Comparison of ENCODE assay signal across 8 cellular contexts in the genomic region with DNA sequence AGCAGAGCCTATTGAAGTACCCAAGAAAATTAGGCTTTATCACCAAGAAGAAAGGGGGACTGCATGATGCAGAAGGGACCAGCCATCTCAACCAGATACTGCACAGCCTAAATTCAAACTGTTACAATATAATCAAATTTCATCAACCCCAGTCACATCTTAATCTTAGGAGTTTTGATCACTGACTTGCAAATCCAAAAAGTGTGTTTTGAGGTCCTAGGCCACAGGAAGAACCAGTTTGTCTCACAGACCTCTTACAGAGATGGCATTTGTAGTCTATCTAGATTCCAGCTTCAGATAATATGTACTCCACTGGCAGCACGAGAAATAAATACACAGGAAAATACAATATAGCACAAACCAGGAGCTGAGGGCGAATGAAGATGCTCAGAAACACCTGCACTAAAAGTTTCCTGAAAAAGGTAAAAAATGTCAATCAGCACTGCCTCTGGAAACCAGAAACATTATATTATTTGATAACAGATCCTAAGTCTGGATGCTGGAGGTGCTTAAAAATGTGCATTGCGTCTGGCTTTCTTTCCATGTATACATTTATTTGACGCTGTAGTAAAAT. TPM values are rescaled to one million over a fixed set of nuclear protein-coding genes. Genes with fewer than 3 reads are reported as not detected.
A peak's percentile ranks its signal among the peaks of the same experiment; 100 is the strongest.
DNase-seq lines count a peak whose midpoint lies in the region; ATAC-seq and TF ChIP-seq lines count a peak whose summit lies in the region.

No MANE protein-coding gene starts in this region.

- TF ChIP-seq CTCF in astrocyte of the cerebellum (IDR thresholded peaks at IDR 0.05; ENCODE audit: low read depth, low read length, missing control alignments): no peak

- WGBS in right cardiac atrium: 35% methylated on average over 4 of the region's 4 CpGs
- WGBS in aorta, 2 donors: 15 to 20% methylated on average over 4 of the region's 4 CpGs

- no peak overlapping the region for H3K27ac ChIP-seq in right cardiac atrium (ENCODE audit: low read length)
- H3K27ac ChIP-seq in mucosa of rectum (ENCODE audit: low read depth in 2 of 2, low read length in 2 of 2): peak overlapping the region; percentile 21 to 92
- no peak overlapping the region for H3K27ac ChIP-seq in aorta (ENCODE audit: low read depth in 1 of 2, low read length in 2 of 2)

- H3K9ac ChIP-seq in mucosa of rectum (ENCODE audit: low read depth in 1 of 2, low read length in 2 of 2): peak overlapping the region; percentile 38 to 92

- H3K4me3 ChIP-seq in right cardiac atrium (ENCODE audit: low read length) (peak overlapping the region; percentile 97), astrocyte of the cerebellum (ENCODE audit: low read depth, low read length) (peak overlapping the region; percentile 60), mucosa of rectum (ENCODE audit: low read length in 2 of 2) (peak overlapping the region; percentile 89 to 92), aorta (ENCODE audit: low read length in 2 of 2) (peak overlapping the region; percentile 74 to 83)

- intact Hi-C loops in right cardiac atrium (cut with DNase I): no loop called here
- intact Hi-C loops in Right ventricle myocardium superior (cut with DNase I): no loop called here
- intact Hi-C loops in aorta (cut with DNase I): no loop called here

- H3K27me3 ChIP-seq in right cardiac atrium (ENCODE audit: control insufficient read depth, insufficient read depth) (no peaks in the 10 kb centered on the region), mucosa of rectum (ENCODE audit: control insufficient read depth in 2 of 2, insufficient read depth in 2 of 2, low read length in 2 of 2) (no peaks in the 10 kb centered on the region), aorta (ENCODE audit: control insufficient read depth in 1 of 2, insufficient read depth in 2 of 2, low read length in 1 of 2) (no peaks in the 10 kb centered on the region)

- H3K9me3 ChIP-seq in right cardiac atrium (ENCODE audit: control insufficient read depth, low read length) (no peaks in the 10 kb centered on the region), mucosa of rectum (ENCODE audit: control insufficient read depth in 2 of 2, low read length in 2 of 2) (no peaks in the 10 kb centered on the region), aorta (ENCODE audit: control insufficient read depth, low read length) (no peaks in the 10 kb centered on the region)

- DNase-seq in right cardiac atrium (no peak), Right ventricle myocardium superior (no peak), astrocyte of the cerebellum (ENCODE audit: low read depth) (no peak), aorta (no peak), cerebellar nuclear complex (lab: John Stamatoyannopoulos, UW) (no peak), SIG-M5 treated with dmso at 0.1 percent for 504 hours (lab: John Stamatoyannopoulos, UW; ENCODE audit: unreplicated experiment) (no peak), SIG-M5 (lab: John Stamatoyannopoulos, UW) (no peak)

- H3K36me3 ChIP-seq in mucosa of rectum (ENCODE audit: control insufficient read depth in 2 of 2, insufficient read depth in 2 of 2, low read length in 2 of 2) (peaks cover 0 to 4% of the 10 kb centered on the region in 2 donors), aorta (ENCODE audit: control insufficient read depth in 1 of 2, insufficient read depth in 2 of 2, low read length in 1 of 2) (no peaks in the 10 kb centered on the region)

- in situ Hi-C loops in astrocyte of the cerebellum (cut with HindIII; ENCODE audit: low sequenced_read_pairs): no loop called here

- ATAC-seq in right cardiac atrium (no peak), Right ventricle myocardium superior (ENCODE audit: poor library complexity) (no peak), aorta (ENCODE audit: low FRiP score) (no peak)

- H3K4me1 ChIP-seq in right cardiac atrium (ENCODE audit: control insufficient read depth, insufficient read depth, low read length) (peaks cover 2% of the 10 kb centered on the region), mucosa of rectum (ENCODE audit: control insufficient read depth in 2 of 2, insufficient read depth in 2 of 2, low read length in 2 of 2) (peaks cover 0 to 2% of the 10 kb centered on the region in 2 donors), aorta (ENCODE audit: control insufficient read depth in 1 of 2, insufficient read depth in 2 of 2, low read length in 2 of 2) (no peaks in the 10 kb centered on the region)

RNA-seq across cellular contexts. Expression of gene BTN3A3, which starts 0.7 kb away (rescaled TPM):
- total RNA-seq in right cardiac atrium (10 to 100 TPM in 2 of 4 donors, 1 to 10 TPM in 2; 6.1 to 13.6 (median 9.1) TPM), Right ventricle myocardium superior (9.1 TPM), aorta (10 to 100 TPM; 12.8 to 45.1 TPM)
- polyA plus RNA-seq in right cardiac atrium (6.1 TPM), aorta (1 to 10 TPM; 3.1 to 9.7 TPM)

RNA-seq across cellular contexts. Expression of gene BTN2A1, which starts 18.1 kb away (rescaled TPM):
- total RNA-seq in right cardiac atrium: 10 to 100 TPM; 17.1 to 26.3 (median 21.1) TPM
- 10.9 TPM for polyA plus RNA-seq in right cardiac atrium
- total RNA-seq in Right ventricle myocardium superior: 12.5 TPM
- 10 to 100 TPM; 37.6 to 41.6 TPM for total RNA-seq in aorta
- 10 to 100 TPM; 14.1 to 40.4 TPM for polyA plus RNA-seq in aorta

RNA-seq across cellular contexts. Expression of gene BTN3A1, which starts 37.6 kb away (rescaled TPM):
- 10 to 100 TPM in 3 of 4 donors, 1 to 10 TPM in 1; 6.8 to 11.2 (median 10.7) TPM for total RNA-seq in right cardiac atrium
- 4.4 TPM for polyA plus RNA-seq in right cardiac atrium
- 9.0 TPM for total RNA-seq in Right ventricle myocardium superior
- 10 to 100 TPM; 12.0 to 40.7 TPM for total RNA-seq in aorta
- polyA plus RNA-seq in aorta: 10 to 100 TPM in 1 of 2 donors, 1 to 10 TPM in 1; 3.5 to 11.8 TPM

RNA-seq across cellular contexts. Expression of gene BTN2A2, which starts 56.7 kb away (rescaled TPM):
- total RNA-seq in right cardiac atrium (10 to 100 TPM in 1 of 4 donors, 1 to 10 TPM in 3; 5.5 to 10.3 (median 7.8) TPM), Right ventricle myocardium superior (4.9 TPM), aorta (10 to 100 TPM; 15.7 to 22.3 TPM)
- polyA plus RNA-seq in right cardiac atrium (4.7 TPM), aorta (10 to 100 TPM in 1 of 2 donors, 1 to 10 TPM in 1; 3.9 to 13.4 TPM)

Comparison
In these comparisons a context has a peak if more than half of its experiments do, and no peak if none do; other contexts are left out.
1. H3K27ac ChIP-seq: peak in mucosa of rectum (2 of 2); none in right cardiac atrium (single experiment) and aorta (0 of 2).
2. Peak in every context shown above with its lines, with median percentiles within 50 percentile points of each other: H3K4me3 ChIP-seq.